In the genomic region with DNA sequence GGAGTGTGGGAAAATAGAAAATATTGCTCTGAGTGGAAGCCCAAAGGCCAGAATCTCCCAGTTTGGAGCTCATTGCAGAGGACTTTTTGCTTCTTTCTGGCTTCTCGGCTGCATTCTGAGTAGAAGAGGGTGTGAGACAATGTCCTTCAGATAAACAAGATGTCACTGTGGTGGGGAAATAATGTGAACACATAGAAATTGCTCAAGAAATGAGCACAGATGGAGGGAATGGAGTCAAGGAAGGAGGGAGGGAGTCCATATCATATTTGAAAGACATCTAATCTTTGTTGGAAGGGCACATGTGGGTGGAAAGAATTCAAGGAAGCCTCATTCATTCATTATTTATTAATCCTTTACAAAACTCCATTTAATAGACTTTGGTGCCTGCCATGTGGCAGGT, we compare ENCODE assay signal across 22 cellular contexts.
"Had no signal": no experiment of that assay in that cellular context is flagged by ENCODE, and none has a peak within 500 bp of the region (broad histone marks: within the 10 kb centered on the region; RNA-seq: fewer than 3 reads in every experiment).

No MANE protein-coding gene starts in this region.

- H3K4me3 ChIP-seq: colonic mucosa, esophagus muscularis mucosa, heart right ventricle, left lung, lower lobe of right lung had no signal

- H3K36me3 ChIP-seq: colonic mucosa, esophagus muscularis mucosa, heart right ventricle, left lung, lower lobe of right lung had no signal

- H3K4me1 Mint-ChIP-seq: memory B cell had no signal

- H3K9me3 ChIP-seq: colonic mucosa, esophagus muscularis mucosa, heart right ventricle, left lung, lower lobe of right lung had no signal

- H3K27me3 Mint-ChIP-seq: memory B cell; naive thymus-derived CD4-positive, alpha-beta T cell had no signal

- H3K9me3 Mint-ChIP-seq: dendritic cell treated with granulocyte-macrophage colony-stimulating factor and Interleukin-4, amounts not matched to agents 40 ng/mL and 50 ng/mL, for 4 days; effector memory CD8-positive, alpha-beta T cell; memory B cell; naive thymus-derived CD4-positive, alpha-beta T cell had no signal

- H3K27ac ChIP-seq: colonic mucosa, esophagus muscularis mucosa, foreskin keratinocyte, heart right ventricle, left lung, lower lobe of right lung had no signal

- H3K27ac Mint-ChIP-seq: dendritic cell treated with granulocyte-macrophage colony-stimulating factor and Interleukin-4, amounts not matched to agents 40 ng/mL and 50 ng/mL, for 4 days; endodermal cell; memory B cell had no signal

- ATAC-seq: effector memory CD8-positive, alpha-beta T cell; foreskin keratinocyte; heart right ventricle; left cardiac atrium; left lung; left ventricle myocardium superior; lower lobe of right lung; naive thymus-derived CD4-positive, alpha-beta T cell had no signal

- H3K4me1 ChIP-seq: colonic mucosa, esophagus muscularis mucosa, foreskin keratinocyte, left lung, lower lobe of right lung had no signal

- H3K27me3 ChIP-seq: colonic mucosa, esophagus muscularis mucosa, heart right ventricle, left lung had no signal

- H3K4me3 Mint-ChIP-seq: dendritic cell treated with granulocyte-macrophage colony-stimulating factor and Interleukin-4, amounts not matched to agents 40 ng/mL and 50 ng/mL, for 4 days; effector memory CD8-positive, alpha-beta T cell; endodermal cell; memory B cell; naive thymus-derived CD4-positive, alpha-beta T cell had no signal

- DNase-seq: colonic mucosa; cortex of kidney; effector CD8-positive, alpha-beta T cell; effector memory CD8-positive, alpha-beta T cell; endodermal cell; foreskin keratinocyte; glutamatergic neuron; head of caudate nucleus; heart right ventricle; hippocampal formation; left cardiac atrium; left lung; left ventricle myocardium superior; lower lobe of right lung; midbrain; naive thymus-derived CD4-positive, alpha-beta T cell had no signal

- FAIRE-seq: endometrium, islet of Langerhans, keratinocyte had no signal
